In genomic region chr12:109855377-109855776, GRCh38 we compare ENCODE assay signal across 24 cellular contexts. TPM values are rescaled to one million over a fixed set of nuclear protein-coding genes. Genes with fewer than 3 reads are reported as not detected.
DNase-seq lines count a peak whose midpoint lies in the region; ATAC-seq and TF ChIP-seq lines count a peak whose summit lies in the region.
"Had no signal": no experiment of that assay in that cellular context is flagged by ENCODE, and none has a peak within 500 bp of the region (broad histone marks: within the 10 kb centered on the region; RNA-seq: fewer than 3 reads in every experiment).

No MANE protein-coding gene starts in this region.

- H3K9me3 Mint-ChIP-seq in stimulated activated naive B cell treated with anti-CD40 and anti-IgM and Interleukin-4, amounts not matched to agents 10 μg/mL and 1 μg/mL and 100 μg/mL, for 72 hours, result no peaks in the 10 kb centered on the region
- H3K9me3 Mint-ChIP-seq in stimulated activated naive CD8-positive, alpha-beta T cell treated with anti-CD3 and anti-CD28 coated beads, Interleukin-15, amount 100 ng/mL, for 72 hours, result no peaks in the 10 kb centered on the region
- no peaks in the 10 kb centered on the region for H3K9me3 Mint-ChIP-seq in mesothelial cell of epicardium
- H3K9me3 Mint-ChIP-seq: CD4-positive, alpha-beta T cell; CD8-positive, alpha-beta memory T cell; HFFc6 had no signal

- H3K4me2 ChIP-seq in osteoblast (ENCODE audit: insufficient read depth, low read length), result no peak overlapping the region
- H3K4me2 ChIP-seq: A549; BLaER1 treated with 17β-estradiol and CSF1 and Interleukin-3, amounts not matched to agents 10 nM and 100 nM had no signal

- H3K27ac ChIP-seq in osteoblast (ENCODE audit: low read depth, low read length), result no peak overlapping the region
- H3K27ac ChIP-seq: A549; BLaER1 treated with 17β-estradiol and CSF1 and Interleukin-3, amounts not matched to agents 10 nM and 100 nM had no signal

- H3K27me3 Mint-ChIP-seq in stimulated activated naive B cell treated with anti-CD40 and anti-IgM and Interleukin-4, amounts not matched to agents 10 μg/mL and 1 μg/mL and 100 μg/mL, for 72 hours, result no peaks in the 10 kb centered on the region
- no peaks in the 10 kb centered on the region for H3K27me3 Mint-ChIP-seq in stimulated activated naive CD8-positive, alpha-beta T cell treated with anti-CD3 and anti-CD28 coated beads, Interleukin-15, amount 100 ng/mL, for 72 hours
- H3K27me3 Mint-ChIP-seq in mesothelial cell of epicardium (ENCODE audit: low read depth), result no peaks in the 10 kb centered on the region
- H3K27me3 Mint-ChIP-seq: CD4-positive, alpha-beta T cell had no signal

- H3K4me3 ChIP-seq in osteoblast (ENCODE audit: insufficient read depth, low read length), result no peak overlapping the region
- H3K4me3 ChIP-seq: A549; BLaER1 treated with 17β-estradiol and CSF1 and Interleukin-3, amounts not matched to agents 10 nM and 100 nM; HAP-1 had no signal

- no peak overlapping the region for H3K4me3 Mint-ChIP-seq in stimulated activated naive B cell treated with anti-CD40 and anti-IgM and Interleukin-4, amounts not matched to agents 10 μg/mL and 1 μg/mL and 100 μg/mL, for 72 hours
- no peak overlapping the region for H3K4me3 Mint-ChIP-seq in stimulated activated naive CD8-positive, alpha-beta T cell treated with anti-CD3 and anti-CD28 coated beads, Interleukin-15, amount 100 ng/mL, for 72 hours
- no peak overlapping the region for H3K4me3 Mint-ChIP-seq in mesothelial cell of epicardium
- H3K4me3 Mint-ChIP-seq: CD14-positive monocyte; CD4-positive, alpha-beta T cell; CD8-positive, alpha-beta memory T cell; HFFc6 had no signal

- H3K4me1 Mint-ChIP-seq in stimulated activated naive B cell treated with anti-CD40 and anti-IgM and Interleukin-4, amounts not matched to agents 10 μg/mL and 1 μg/mL and 100 μg/mL, for 72 hours, result peaks cover 0 to 3% of the 10 kb centered on the region in 2 donors
- H3K4me1 Mint-ChIP-seq in stimulated activated naive CD8-positive, alpha-beta T cell treated with anti-CD3 and anti-CD28 coated beads, Interleukin-15, amount 100 ng/mL, for 72 hours, result peaks cover 7% of the 10 kb centered on the region
- no peaks in the 10 kb centered on the region for H3K4me1 Mint-ChIP-seq in mesothelial cell of epicardium

- H2AFZ ChIP-seq in osteoblast (ENCODE audit: low read length), result no peak overlapping the region

- H3K9me3 ChIP-seq in osteoblast (ENCODE audit: low read depth, low read length), result no peaks in the 10 kb centered on the region
- H3K9me3 ChIP-seq: A549; BE2C; BLaER1 treated with 17β-estradiol and CSF1 and Interleukin-3, amounts not matched to agents 10 nM and 100 nM; HAP-1 had no signal

- peak overlapping the region; percentile 7 for H3K27ac Mint-ChIP-seq in stimulated activated naive B cell treated with anti-CD40 and anti-IgM and Interleukin-4, amounts not matched to agents 10 μg/mL and 1 μg/mL and 100 μg/mL, for 72 hours
- H3K27ac Mint-ChIP-seq in stimulated activated naive CD8-positive, alpha-beta T cell treated with anti-CD3 and anti-CD28 coated beads, Interleukin-15, amount 100 ng/mL, for 72 hours, result no peak overlapping the region
- H3K27ac Mint-ChIP-seq in mesothelial cell of epicardium, result no peak overlapping the region
- H3K27ac Mint-ChIP-seq: CD4-positive, alpha-beta T cell; HFFc6 had no signal

- ATAC-seq in esophagus mucosa (peak; percentile 26), GM21515 (IDR thresholded peaks at IDR 0.05; ENCODE audit: unreplicated experiment) (no peak)
- ATAC-seq in stimulated activated naive B cell treated with anti-CD40 and anti-IgM and Interleukin-4, amounts not matched to agents 10 μg/mL and 1 μg/mL and 100 μg/mL, for 72 hours (replicated peaks), result no peak
- ATAC-seq in stimulated activated naive CD8-positive, alpha-beta T cell treated with anti-CD3 and anti-CD28 coated beads, Interleukin-15, amount 100 ng/mL, for 72 hours, result no peak
- ATAC-seq: A549 had no signal

- TF ChIP-seq CTCF in osteoblast (IDR thresholded peaks at IDR 0.05; ENCODE audit: extremely low read depth, low read depth, low read length), result no peak
- no peak for TF ChIP-seq CTCF in mesothelial cell of epicardium (IDR thresholded peaks at IDR 0.05; ENCODE audit: unreplicated experiment)

- H3K4me1 ChIP-seq in osteoblast (ENCODE audit: insufficient read depth, low read length), result no peaks in the 10 kb centered on the region
- H3K4me1 ChIP-seq: A549, BE2C, HAP-1 had no signal

- H4K20me1 ChIP-seq in osteoblast (ENCODE audit: insufficient read depth, low read length), result peaks cover 4% of the 10 kb centered on the region

- peaks cover 13 to 29% of the 10 kb centered on the region in 2 donors for H3K36me3 Mint-ChIP-seq in stimulated activated naive B cell treated with anti-CD40 and anti-IgM and Interleukin-4, amounts not matched to agents 10 μg/mL and 1 μg/mL and 100 μg/mL, for 72 hours
- peaks cover 4% of the 10 kb centered on the region for H3K36me3 Mint-ChIP-seq in mesothelial cell of epicardium

- peaks cover 5% of the 10 kb centered on the region for H3K79me2 ChIP-seq in osteoblast (ENCODE audit: insufficient read depth, low read length)

- H3K27me3 ChIP-seq in osteoblast (ENCODE audit: insufficient read depth, low read length), result no peaks in the 10 kb centered on the region
- H3K27me3 ChIP-seq: BE2C; BLaER1 treated with 17β-estradiol and CSF1 and Interleukin-3, amounts not matched to agents 10 nM and 100 nM had no signal

- H3K36me3 ChIP-seq in osteoblast (ENCODE audit: insufficient read depth, low read length), result peaks cover 37% of the 10 kb centered on the region
- H3K36me3 ChIP-seq: BE2C had no signal

- DNase-seq in osteoblast (ENCODE audit: insufficient read length, low spot score, missing footprints) (peak; percentile 52), mesothelial cell of epicardium (ENCODE audit: low spot score in 2 of 2, unreplicated experiment in 2 of 2) (no peak), NCI-H1105 (lab: John Stamatoyannopoulos, UW) (no peak)
- no peak for DNase-seq in stimulated activated naive B cell treated with anti-CD40 and anti-IgM and Interleukin-4, amounts not matched to agents 10 μg/mL and 1 μg/mL and 100 μg/mL, for 72 hours
- no peak for DNase-seq in stimulated activated naive CD8-positive, alpha-beta T cell treated with anti-CD3 and anti-CD28 coated beads, Interleukin-15, amount 100 ng/mL, for 72 hours
- DNase-seq: 8988T; ACHN; AML-193; BE2C; Calu3; CD4-positive, alpha-beta T cell; CD8-positive, alpha-beta memory T cell; DMS53; DMS79 treated with DMSO at 0.1 percent for 48 hours; GF-D8; GOT3; HFFc6 had no signal

RNA-seq across cellular contexts. Expression of gene TRPV4, which starts 22.2 kb away (rescaled TPM):
- total RNA-seq in esophagus mucosa (7.3 TPM), osteoblast (3.2 and 5.8 TPM in 2 replicates), mesothelial cell of epicardium (3.7 to 4.3 TPM (median 4.1 TPM) in 3 replicates)
- total RNA-seq: CD4-positive, alpha-beta T cell; CD8-positive, alpha-beta memory T cell; G401 had no signal

RNA-seq across cellular contexts. Expression of gene GLTP, which starts 25.0 kb away (rescaled TPM):
- 362 TPM for total RNA-seq in esophagus mucosa
- total RNA-seq in osteoblast, result 50.3 and 50.7 TPM in 2 replicates
- total RNA-seq in mesothelial cell of epicardium, result 23.8 to 25.7 TPM (median 24.3 TPM) in 3 replicates

RNA-seq across cellular contexts. Expression of gene TCHP, which starts 44.7 kb away (rescaled TPM):
- total RNA-seq in esophagus mucosa (13.1 TPM), osteoblast (7.7 and 8.7 TPM in 2 replicates), mesothelial cell of epicardium (16.6 to 18.6 TPM (median 18.0 TPM) in 3 replicates)
